ENCODE assay signal across 20 cellular contexts in the genomic region with DNA sequence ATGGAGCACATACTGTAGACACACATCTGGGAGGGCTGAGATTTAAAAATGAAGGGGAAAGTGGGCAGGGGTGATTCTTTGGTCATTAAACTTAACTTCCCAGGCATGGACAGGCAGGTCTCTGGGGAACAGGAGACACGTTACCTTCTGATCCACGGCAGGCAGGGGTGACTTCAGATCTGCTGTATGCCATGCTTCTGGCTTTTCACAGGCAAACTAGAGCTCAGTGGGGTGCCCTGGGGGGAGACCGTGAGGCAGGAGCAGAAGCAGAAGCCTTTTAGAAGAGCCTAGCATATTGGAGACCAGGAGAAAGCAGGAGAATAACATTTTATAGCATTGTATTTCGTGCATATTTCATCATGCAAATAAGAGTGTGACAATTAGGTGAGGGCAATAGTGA.
DNase-seq lines count a peak whose midpoint lies in the region; ATAC-seq, FAIRE-seq and TF ChIP-seq lines count a peak whose summit lies in the region.
"Had no signal": no experiment of that assay in that cellular context is flagged by ENCODE, and none has a peak within 500 bp of the region (broad histone marks: within the 10 kb centered on the region; RNA-seq: fewer than 3 reads in every experiment).

No MANE protein-coding gene starts in this region.

- H3K36me3 Mint-ChIP-seq in WTC11 = peaks cover 2% of the 10 kb centered on the region; the same call in 1 of the 2 replicates
- H3K36me3 Mint-ChIP-seq in glutamatergic neuron (ENCODE audit: unreplicated experiment) = no peaks in the 10 kb centered on the region
- peaks cover 2% of the 10 kb centered on the region for H3K36me3 Mint-ChIP-seq in osteocyte (ENCODE audit: unreplicated experiment)
- H3K36me3 Mint-ChIP-seq: CD4-positive, CD25-positive, alpha-beta regulatory T cell; natural killer cell; stimulated activated memory B cell treated with anti-CD40 and anti-IgM and Interleukin-4, amounts not matched to agents 10 μg/mL and 1 μg/mL and 100 μg/mL, for 72 hours had no signal

- H2AFZ ChIP-seq in osteoblast (ENCODE audit: low read length) = no peak overlapping the region

- FAIRE-seq in H54 (lab: Jason Lieb, UNC) = no peak

- H3K79me2 ChIP-seq in osteoblast (ENCODE audit: insufficient read depth, low read length) = no peaks in the 10 kb centered on the region

- ATAC-seq in WTC11 = peak; percentile 88
- ATAC-seq: left lung; natural killer cell; stimulated activated memory B cell treated with anti-CD40 and anti-IgM and Interleukin-4, amounts not matched to agents 10 μg/mL and 1 μg/mL and 100 μg/mL, for 72 hours had no signal

- H3K9me3 ChIP-seq in osteoblast (ENCODE audit: low read depth, low read length) = peaks cover 3% of the 10 kb centered on the region
- H3K9me3 ChIP-seq: left lung, prostate gland, thoracic aorta had no signal

- no peaks in the 10 kb centered on the region for H3K36me3 ChIP-seq in osteoblast (ENCODE audit: insufficient read depth, low read length)
- H3K36me3 ChIP-seq: left lung, Peyer's patch, prostate gland, SJCRH30, thoracic aorta had no signal

- H4K20me1 ChIP-seq in osteoblast (ENCODE audit: insufficient read depth, low read length) = no peaks in the 10 kb centered on the region

- H3K27me3 Mint-ChIP-seq in WTC11 (ENCODE audit: low read depth) (peaks cover 7% of the 10 kb centered on the region; the same call in 1 of the 2 replicates), glutamatergic neuron (ENCODE audit: unreplicated experiment) (peaks cover 5% of the 10 kb centered on the region), osteocyte (ENCODE audit: unreplicated experiment) (peaks cover 8% of the 10 kb centered on the region)

- no peaks in the 10 kb centered on the region for H3K4me1 ChIP-seq in osteoblast (ENCODE audit: insufficient read depth, low read length)
- H3K4me1 ChIP-seq: left lung, Peyer's patch had no signal

- H3K4me1 Mint-ChIP-seq in WTC11 = peaks cover 22% of the 10 kb centered on the region
- H3K4me1 Mint-ChIP-seq in glutamatergic neuron (ENCODE audit: low read depth, unreplicated experiment) = peaks cover 11% of the 10 kb centered on the region
- H3K4me1 Mint-ChIP-seq in osteocyte (ENCODE audit: unreplicated experiment) = peaks cover 4% of the 10 kb centered on the region
- H3K4me1 Mint-ChIP-seq: CD4-positive, CD25-positive, alpha-beta regulatory T cell; natural killer cell had no signal

- TF ChIP-seq POLR2A in H54 (IDR thresholded peaks at IDR 0.05; ENCODE audit: low read depth, low read length) = no peak

- TF ChIP-seq CTCF in WTC11 (IDR thresholded peaks at IDR 0.05) = no peak
- TF ChIP-seq CTCF in glutamatergic neuron (IDR thresholded peaks at IDR 0.05; ENCODE audit: partially characterized antibody, unreplicated experiment) = no peak
- no peak for TF ChIP-seq CTCF in osteocyte (IDR thresholded peaks at IDR 0.05)
- TF ChIP-seq CTCF in osteoblast (IDR thresholded peaks at IDR 0.05; ENCODE audit: extremely low read depth, low read depth, low read length) = no peak

- peaks cover 16% of the 10 kb centered on the region for H3K9me3 Mint-ChIP-seq in WTC11
- peaks cover 12% of the 10 kb centered on the region for H3K9me3 Mint-ChIP-seq in glutamatergic neuron (ENCODE audit: unreplicated experiment)
- H3K9me3 Mint-ChIP-seq in osteocyte (ENCODE audit: unreplicated experiment) = peaks cover 5% of the 10 kb centered on the region
- H3K9me3 Mint-ChIP-seq: CD4-positive, CD25-positive, alpha-beta regulatory T cell; natural killer cell had no signal

- peaks cover 10% of the 10 kb centered on the region for H3K27me3 ChIP-seq in osteoblast (ENCODE audit: insufficient read depth, low read length)
- H3K27me3 ChIP-seq: left lung, Peyer's patch, SJCRH30 had no signal

- H3K27ac ChIP-seq in osteoblast (ENCODE audit: low read depth, low read length) = no peak overlapping the region
- H3K27ac ChIP-seq: left lung, Peyer's patch, prostate gland, SJCRH30, thoracic aorta had no signal

- no peak overlapping the region for H3K4me2 ChIP-seq in osteoblast (ENCODE audit: insufficient read depth, low read length)

- H3K27ac Mint-ChIP-seq in WTC11 (no peak overlapping the region), glutamatergic neuron (ENCODE audit: unreplicated experiment) (peak overlapping the region; percentile 23), osteocyte (ENCODE audit: unreplicated experiment) (no peak overlapping the region)
- H3K27ac Mint-ChIP-seq: CD4-positive, CD25-positive, alpha-beta regulatory T cell; natural killer cell; stimulated activated memory B cell treated with anti-CD40 and anti-IgM and Interleukin-4, amounts not matched to agents 10 μg/mL and 1 μg/mL and 100 μg/mL, for 72 hours had no signal

- POLR2A ChIA-PET in WTC11 (lab: Charles Lee) = no interaction called here

- DNase-seq in NCI-H1092 (lab: John Stamatoyannopoulos, UW) (peak; percentile 12), WTC11 (ENCODE audit: low spot score) (peak; percentile 52), glutamatergic neuron (no peak), osteocyte (ENCODE audit: extremely low spot score, unreplicated experiment) (peak; percentile 63), osteoblast (ENCODE audit: insufficient read length, low spot score, missing footprints) (no peak), H54 (ENCODE audit: insufficient read length, low spot score) (no peak)
- no peak for DNase-seq in activated CD4-positive, alpha-beta T cell treated with anti-CD3 and anti-CD28 coated beads, Interleukin-2, amount 50 U/mL, for 1 hour
- DNase-seq: activated effector memory CD4-positive, alpha-beta T cell treated with Interleukin-2 at 50 U/mL for 16 hours; CD4-positive, CD25-positive, alpha-beta regulatory T cell; DMS 273 treated with DMSO at 0.1 percent for 48 hours; left lung; natural killer cell; NCI-H1048; NCI-H446 treated with DMSO at 0.1 percent for 48 hours; NK-92 treated with Interleukin-12 subunit alpha and Interleukin-12 subunit beta, amount 100 ng/mL, for 24 hours; Peyer's patch; SJCRH30 had no signal

- H3K4me3 ChIP-seq in osteoblast (ENCODE audit: insufficient read depth, low read length) = no peak overlapping the region
- H3K4me3 ChIP-seq: left lung, Peyer's patch, prostate gland, SJCRH30, thoracic aorta had no signal

- CTCF ChIA-PET in WTC11 (lab: Charles Lee) = interaction anchor here (1.1 to 1.2 kb wide), 2 partner anchors 17 to 260 kb away, joined by 3 to 4 read pairs; partner anchors contain the start of gene PDS5B

- H3K4me3 Mint-ChIP-seq in WTC11 (no peak overlapping the region), glutamatergic neuron (ENCODE audit: unreplicated experiment) (no peak overlapping the region), osteocyte (ENCODE audit: unreplicated experiment) (no peak overlapping the region)
- H3K4me3 Mint-ChIP-seq: CD4-positive, CD25-positive, alpha-beta regulatory T cell; natural killer cell; stimulated activated memory B cell treated with anti-CD40 and anti-IgM and Interleukin-4, amounts not matched to agents 10 μg/mL and 1 μg/mL and 100 μg/mL, for 72 hours had no signal

TF ChIP-seq in WTC11, 78 proteins besides CTCF, POLR2A, EP300 and RAD21 (continues in another document):
- TF ChIP-seq IRF1 (CRISPR knock-in tag; IDR thresholded peaks at IDR 0.05) = no peak
- no peak for TF ChIP-seq MXD4 (CRISPR knock-in tag; IDR thresholded peaks at IDR 0.05; ENCODE audit: borderline replicate concordance)
- TF ChIP-seq SP1 (CRISPR knock-in tag; conservative IDR thresholded peaks at IDR 0.05) = no peak
- TF ChIP-seq ZNF317 (CRISPR knock-in tag; IDR thresholded peaks at IDR 0.05; ENCODE audit: borderline replicate concordance, low read depth) = no peak
- no peak for TF ChIP-seq ZMAT4 (CRISPR knock-in tag; IDR thresholded peaks at IDR 0.05)
- no peak for TF ChIP-seq ZNF232 (CRISPR knock-in tag; IDR thresholded peaks at IDR 0.05)
- TF ChIP-seq SMAD4 (CRISPR knock-in tag; IDR thresholded peaks at IDR 0.05) = no peak
- no peak for TF ChIP-seq STAT6 (CRISPR knock-in tag; conservative IDR thresholded peaks at IDR 0.05; ENCODE audit: low read depth)
- TF ChIP-seq ZNF423 (CRISPR knock-in tag; IDR thresholded peaks at IDR 0.05) = no peak
- no peak for TF ChIP-seq ESRRA (CRISPR knock-in tag; IDR thresholded peaks at IDR 0.05; ENCODE audit: borderline replicate concordance)

Comparison
In these comparisons a context has a peak if more than half of its experiments do, and no peak if none do; other contexts are left out.
1. DNase-seq: peak in NCI-H1092 (single experiment), WTC11 (single experiment) and osteocyte (single experiment); none in glutamatergic neuron (single experiment), osteoblast (single experiment), H54 (single experiment) and activated CD4-positive, alpha-beta T cell treated with anti-CD3 and anti-CD28 coated beads, Interleukin-2, amount 50 U/mL, for 1 hour (single experiment).